In genomic region chr5:173331956-173332479, GRCh38 we compare ENCODE assay signal across 8 cellular contexts. TPM values are rescaled to one million over a fixed set of nuclear protein-coding genes. Genes with fewer than 3 reads are reported as not detected.
DNase-seq lines count a peak whose midpoint lies in the region; ATAC-seq and TF ChIP-seq lines count a peak whose summit lies in the region.

No MANE protein-coding gene starts in this region.

- TF ChIP-seq CTCF in CD4-positive, alpha-beta T cell (IDR thresholded peaks at IDR 0.05), result peak; percentile 26
- peak; percentile 82 for TF ChIP-seq CTCF in activated CD8-positive, alpha-beta T cell treated with anti-CD3 and anti-CD28 coated beads for 36 hours (IDR thresholded peaks at IDR 0.05)
- TF ChIP-seq CTCF in endodermal cell (conservative IDR thresholded peaks at IDR 0.05), result peak; percentile 89

- 36 to 53% methylated on average over 10 to 16 of the region's 16 CpGs for WGBS in endodermal cell (ENCODE audit: insufficient coverage in 1 of 2, insufficient read length in 1 of 2), 2 experiments

- H3K36me3 Mint-ChIP-seq in CD4-positive, alpha-beta T cell (ENCODE audit: low read depth), result no peaks in the 10 kb centered on the region
- peaks cover 25% of the 10 kb centered on the region for H3K36me3 Mint-ChIP-seq in activated CD8-positive, alpha-beta T cell treated with anti-CD3 and anti-CD28 coated beads for 36 hours (ENCODE audit: low read depth)
- no peaks in the 10 kb centered on the region for H3K36me3 Mint-ChIP-seq in endodermal cell (ENCODE audit: low read depth)

- no peak overlapping the region for H3K4me3 Mint-ChIP-seq in CD4-positive, alpha-beta T cell
- H3K4me3 Mint-ChIP-seq in activated CD8-positive, alpha-beta T cell treated with anti-CD3 and anti-CD28 coated beads for 36 hours, result no peak overlapping the region
- no peak overlapping the region for H3K4me3 Mint-ChIP-seq in endodermal cell

- no peak overlapping the region for H3K27ac Mint-ChIP-seq in CD4-positive, alpha-beta T cell
- H3K27ac Mint-ChIP-seq in activated CD8-positive, alpha-beta T cell treated with anti-CD3 and anti-CD28 coated beads for 36 hours, result no peak overlapping the region
- H3K27ac Mint-ChIP-seq in endodermal cell, result no peak overlapping the region

- peaks cover 76% of the 10 kb centered on the region for H3K27me3 Mint-ChIP-seq in CD4-positive, alpha-beta T cell
- peaks cover 40% of the 10 kb centered on the region for H3K27me3 Mint-ChIP-seq in activated CD8-positive, alpha-beta T cell treated with anti-CD3 and anti-CD28 coated beads for 36 hours
- H3K27me3 Mint-ChIP-seq in endodermal cell (ENCODE audit: insufficient read depth), result peaks cover 52% of the 10 kb centered on the region

- H3K9me3 ChIP-seq in CD4-positive, alpha-beta T cell (ENCODE audit: control insufficient read depth, low read length), result no peaks in the 10 kb centered on the region
- H3K9me3 ChIP-seq in endodermal cell (ENCODE audit: control insufficient read depth, low read length), result no peaks in the 10 kb centered on the region

- no peak overlapping the region for H3K4me3 ChIP-seq in endodermal cell (ENCODE audit: low read length)

- no peak overlapping the region for H3K9ac ChIP-seq in endodermal cell (ENCODE audit: extremely low read depth, low read length, poor library complexity, severe bottlenecking)

- no peaks in the 10 kb centered on the region for H3K36me3 ChIP-seq in endodermal cell (ENCODE audit: control insufficient read depth, insufficient read depth, low read length)

- intact Hi-C loops in CD4-positive, alpha-beta T cell (cut with DNase I, micrococcal nuclease), result loop anchor here (2.0 to 10.0 kb wide), 5 partner anchors 37 to 617 kb away; no protein-coding TSS in a partner anchor
- intact Hi-C loops in activated CD8-positive, alpha-beta T cell treated with anti-CD3 and anti-CD28 coated beads for 36 hours (cut with micrococcal nuclease), result loop anchor here (2.0 kb wide), 1 partner anchor 37 kb away; no protein-coding TSS in a partner anchor

- DNase-seq in CD4-positive, alpha-beta T cell, result peak; percentile 36 to 68 (median 49)
- peak; percentile 82 for DNase-seq in NCI-H748 treated with DMSO at 0.1 percent for 48 hours (lab: John Stamatoyannopoulos, UW)
- peak; percentile 95 for DNase-seq in activated CD8-positive, alpha-beta T cell treated with anti-CD3 and anti-CD28 coated beads for 36 hours
- peak; percentile 93 for DNase-seq in endodermal cell
- peak; percentile 64 for DNase-seq in myocyte (ENCODE audit: low read depth)
- DNase-seq in stimulated activated CD8-positive, alpha-beta memory T cell treated with anti-CD3 and anti-CD28 coated beads, Interleukin-4, amount 100 ng/mL, for 48 hours, result peak; percentile 94

- CTCF ChIA-PET in CD4-positive, alpha-beta T cell (lab: Charles Lee), result no interaction called here
- CTCF ChIA-PET in activated CD8-positive, alpha-beta T cell treated with anti-CD3 and anti-CD28 coated beads for 36 hours (lab: Charles Lee), result interaction anchor here (0.5 to 7.6 kb wide), 28 partner anchors 13 to 626 kb away, joined by 3 to 180 read pairs (median 4); no protein-coding TSS in a partner anchor

- peaks cover 45% of the 10 kb centered on the region for H3K27me3 ChIP-seq in CD4-positive, alpha-beta T cell (ENCODE audit: control insufficient read depth, insufficient read depth, low read length)
- peaks cover 43% of the 10 kb centered on the region for H3K27me3 ChIP-seq in endodermal cell (ENCODE audit: control insufficient read depth, insufficient read depth, low read length, poor library complexity, severe bottlenecking)

- H3K9me3 Mint-ChIP-seq in CD4-positive, alpha-beta T cell, result no peaks in the 10 kb centered on the region
- H3K9me3 Mint-ChIP-seq in activated CD8-positive, alpha-beta T cell treated with anti-CD3 and anti-CD28 coated beads for 36 hours, result peaks cover 6% of the 10 kb centered on the region
- no peaks in the 10 kb centered on the region for H3K9me3 Mint-ChIP-seq in endodermal cell

- POLR2A ChIA-PET in CD4-positive, alpha-beta T cell (lab: Charles Lee), result no interaction called here
- POLR2A ChIA-PET in activated CD8-positive, alpha-beta T cell treated with anti-CD3 and anti-CD28 coated beads for 36 hours (lab: Charles Lee), result interaction anchor here (1.1 kb wide), 1 partner anchor 38 kb away, joined by 5 read pairs; no protein-coding TSS in a partner anchor

- peaks cover 20% of the 10 kb centered on the region for H3K4me1 Mint-ChIP-seq in CD4-positive, alpha-beta T cell (ENCODE audit: low read depth)
- H3K4me1 Mint-ChIP-seq in activated CD8-positive, alpha-beta T cell treated with anti-CD3 and anti-CD28 coated beads for 36 hours (ENCODE audit: low read depth), result peaks cover 16% of the 10 kb centered on the region
- peaks cover 11% of the 10 kb centered on the region for H3K4me1 Mint-ChIP-seq in endodermal cell

- ATAC-seq in CD4-positive, alpha-beta T cell (ENCODE audit: poor library complexity), result peak; percentile 98
- ATAC-seq in GM19372 (IDR thresholded peaks at IDR 0.05; ENCODE audit: low read depth, unreplicated experiment) (peak; percentile 61), HG03460 (IDR thresholded peaks at IDR 0.05; ENCODE audit: unreplicated experiment) (peak; percentile 49)
- peak; percentile 76 for ATAC-seq in activated CD8-positive, alpha-beta T cell treated with anti-CD3 and anti-CD28 coated beads for 36 hours

- no peak overlapping the region for H3K27ac ChIP-seq in CD4-positive, alpha-beta T cell (ENCODE audit: low read depth, low read length)
- H3K27ac ChIP-seq in endodermal cell (ENCODE audit: low read depth, low read length), result no peak overlapping the region

- H3K4me1 ChIP-seq in endodermal cell (ENCODE audit: control insufficient read depth, insufficient read depth, low read length), result no peaks in the 10 kb centered on the region

RNA-seq across cellular contexts. Expression of gene STC2, which starts 3.8 kb away (rescaled TPM):
- total RNA-seq in CD4-positive, alpha-beta T cell, result not detected
- total RNA-seq in activated CD8-positive, alpha-beta T cell treated with anti-CD3 and anti-CD28 coated beads for 36 hours, result 10 to 100 TPM; 40.9 to 45.9 TPM
- total RNA-seq in endodermal cell (1 to 10 TPM; 4.6 to 4.8 TPM), myocyte (482 and 489 TPM in 2 replicates)
- 14.9 TPM for polyA plus RNA-seq in endodermal cell (2013, experiment 1 of 2)
- polyA plus RNA-seq in endodermal cell (2013, experiment 2 of 2), result 5.3 TPM
- polyA plus RNA-seq in myocyte (2012), result 203 TPM

Comparison
In these comparisons a context has a peak if more than half of its experiments do, and no peak if none do; other contexts are left out.
1. CTCF ChIP-seq: peak in every context shown above with its lines; median percentile 89 in endodermal cell; 82 in activated CD8-positive, alpha-beta T cell treated with anti-CD3 and anti-CD28 coated beads for 36 hours; 26 in CD4-positive, alpha-beta T cell.
2. RNA of gene STC2, which starts 3.8 kb away (total RNA-seq): 482 to 489 TPM in myocyte; 40.9 to 45.9 TPM in activated CD8-positive, alpha-beta T cell treated with anti-CD3 and anti-CD28 coated beads for 36 hours, 4.6 to 4.8 TPM in endodermal cell and not detected in CD4-positive, alpha-beta T cell; every median in the first group is over 10 times any median in the second.
3. Peak in every context shown above with its lines, with median percentiles within 50 percentile points of each other: ATAC-seq and DNase-seq.